In the genomic region with DNA sequence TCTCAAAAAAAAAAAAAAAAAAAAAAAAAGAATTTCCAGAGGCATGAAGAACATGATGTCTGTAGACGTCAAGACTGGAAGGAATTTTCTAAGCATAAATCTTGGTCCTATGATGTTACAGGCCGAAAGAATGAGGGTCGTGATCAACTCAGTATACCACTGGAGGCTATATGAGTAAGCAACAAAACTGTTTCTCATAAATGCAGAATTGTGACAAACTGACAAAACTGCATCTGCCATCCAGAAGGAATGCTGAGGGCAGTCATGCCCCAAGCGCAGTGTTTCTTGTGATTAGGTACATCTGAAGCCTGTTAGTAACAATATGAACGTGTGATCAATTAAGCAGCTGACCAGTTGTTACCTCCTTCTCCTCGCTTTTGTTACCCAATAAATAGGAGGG, we compare ENCODE assay signal across 24 cellular contexts. TPM values are rescaled to one million over a fixed set of nuclear protein-coding genes. Genes with fewer than 3 reads are reported as not detected.
DNase-seq lines count a peak whose midpoint lies in the region; ATAC-seq, FAIRE-seq and TF ChIP-seq lines count a peak whose summit lies in the region.
"Had no signal": no experiment of that assay in that cellular context is flagged by ENCODE, and none has a peak within 500 bp of the region (broad histone marks: within the 10 kb centered on the region; RNA-seq: fewer than 3 reads in every experiment).

No MANE protein-coding gene starts in this region.

- H3K14ac ChIP-seq in H1 (ENCODE audit: insufficient read length) (no peak overlapping the region), trophoblast cell (ENCODE audit: low read length) (no peak overlapping the region), neuronal stem cell (ENCODE audit: low read length) (no peak overlapping the region)

- H3K9me3 Mint-ChIP-seq in GM23338 = no peaks in the 10 kb centered on the region
- H3K9me3 Mint-ChIP-seq: CD4-positive, alpha-beta T cell had no signal

- H2BK15ac ChIP-seq in H1 (ENCODE audit: low read length) (no peak overlapping the region), neuronal stem cell (ENCODE audit: low read length) (no peak overlapping the region)

- no peak overlapping the region for H3K4me3 ChIP-seq in GM23338
- no peak overlapping the region for H3K4me3 ChIP-seq in H1 (ENCODE audit: extremely low read depth in 1 of 4, insufficient read depth in 2 of 4, low read depth in 3 of 4, low read length in 4 of 4)
- no peak overlapping the region for H3K4me3 ChIP-seq in HepG2 (replicated peaks in 1 of 3; ENCODE audit: insufficient read depth in 1 of 3, low read depth in 2 of 3, low read length in 3 of 3)
- H3K4me3 ChIP-seq in trophoblast cell (ENCODE audit: low read depth, low read length) = no peak overlapping the region
- H3K4me3 ChIP-seq in lower lobe of right lung = no peak overlapping the region
- H3K4me3 ChIP-seq in neuronal stem cell (ENCODE audit: low read length in 2 of 2) = no peak overlapping the region
- H3K4me3 ChIP-seq: A549; BLaER1 treated with 17β-estradiol and CSF1 and Interleukin-3, amounts not matched to agents 10 nM and 100 nM; GM23248; HAP-1 had no signal

- H2BK20ac ChIP-seq in H1 (ENCODE audit: low read length) = no peak overlapping the region

- H3K79me2 ChIP-seq in GM23338 (replicated peaks; ENCODE audit: insufficient read depth) (no peaks in the 10 kb centered on the region), H1 (ENCODE audit: control insufficient read depth in 1 of 2, insufficient read depth in 2 of 2, low read length in 2 of 2) (no peaks in the 10 kb centered on the region), HepG2 (ENCODE audit: insufficient read depth, low read length) (no peaks in the 10 kb centered on the region), trophoblast cell (ENCODE audit: control insufficient read depth, insufficient read depth, low read length, poor library complexity) (no peaks in the 10 kb centered on the region)

- H2AFZ ChIP-seq in GM23338 (peak overlapping the region; percentile 56; the same call in 1 of the 2 replicates), H1 (ENCODE audit: low read length) (peak overlapping the region; percentile 62; the same call in 1 of the 2 replicates), HepG2 (ENCODE audit: low read length) (no peak overlapping the region), trophoblast cell (ENCODE audit: insufficient read depth, low read length, poor library complexity) (no peak overlapping the region), neuronal stem cell (ENCODE audit: low read length) (no peak overlapping the region)
- H2AFZ ChIP-seq: GM23248 had no signal

- H4K20me1 ChIP-seq in GM23338 (replicated peaks; ENCODE audit: insufficient read depth) (no peaks in the 10 kb centered on the region), H1 (replicated peaks in 1 of 2; ENCODE audit: control insufficient read depth in 1 of 2, insufficient read depth in 2 of 2, low read length in 2 of 2) (no peaks in the 10 kb centered on the region), HepG2 (ENCODE audit: insufficient read depth, low read length) (no peaks in the 10 kb centered on the region)
- H4K20me1 ChIP-seq: BLaER1 treated with 17β-estradiol and CSF1 and Interleukin-3, amounts not matched to agents 10 nM and 100 nM had no signal

- no peaks in the 10 kb centered on the region for H3K79me1 ChIP-seq in H1 (ENCODE audit: low read depth, low read length)
- H3K79me1 ChIP-seq in trophoblast cell (ENCODE audit: low read length) = no peaks in the 10 kb centered on the region
- no peaks in the 10 kb centered on the region for H3K79me1 ChIP-seq in neuronal stem cell (ENCODE audit: low read depth, low read length)

- H2BK12ac ChIP-seq in H1 (ENCODE audit: low read depth, low read length) (no peak overlapping the region), trophoblast cell (ENCODE audit: low read length) (no peak overlapping the region), neuronal stem cell (ENCODE audit: low read length) (no peak overlapping the region)

- ATAC-seq in GM23338 (no peak), HepG2 (no peak), lower lobe of right lung (no peak)
- ATAC-seq: A549 had no signal

- H4K5ac ChIP-seq in H1 (ENCODE audit: insufficient read length, low read depth, low read length) = no peak overlapping the region

- H4K91ac ChIP-seq in H1 (replicated peaks; ENCODE audit: insufficient read length, low read length) (no peak overlapping the region), trophoblast cell (ENCODE audit: low read depth, low read length) (no peak overlapping the region), neuronal stem cell (ENCODE audit: low read depth, low read length, poor library complexity) (no peak overlapping the region)

- H4K12ac ChIP-seq in trophoblast cell (ENCODE audit: low read depth, low read length) = no peak overlapping the region

- TF ChIP-seq POLR2A in H1 (IDR thresholded peaks at IDR 0.05; ENCODE audit: control extremely low read depth in 1 of 2, low read depth in 2 of 2, low read length in 2 of 2) = no peak
- no peak for TF ChIP-seq POLR2A in HepG2 (IDR thresholded peaks at IDR 0.05; ENCODE audit: insufficient read depth in 1 of 2, low read depth in 2 of 2, low read length in 2 of 2)
- TF ChIP-seq POLR2A in erythroblast (IDR thresholded peaks at IDR 0.05; ENCODE audit: low read length) = no peak

- H3K27ac Mint-ChIP-seq in GM23338 = no peak overlapping the region
- H3K27ac Mint-ChIP-seq: CD14-positive monocyte; CD4-positive, alpha-beta T cell; CD8-positive, alpha-beta memory T cell; HFFc6 had no signal

- H2BK5ac ChIP-seq in H1 (ENCODE audit: low read depth, low read length) (no peak overlapping the region), trophoblast cell (ENCODE audit: low read depth, low read length, poor library complexity) (no peak overlapping the region), neuronal stem cell (ENCODE audit: low read length) (no peak overlapping the region)

- H2BK120ac ChIP-seq in H1 (replicated peaks; ENCODE audit: low read depth, low read length) (no peak overlapping the region), trophoblast cell (ENCODE audit: insufficient read depth, low read length, poor library complexity) (no peak overlapping the region), neuronal stem cell (ENCODE audit: low read depth, low read length) (no peak overlapping the region)

- H2AK5ac ChIP-seq in H1 (ENCODE audit: low read depth, low read length) (no peak overlapping the region), trophoblast cell (ENCODE audit: low read length) (no peak overlapping the region), neuronal stem cell (ENCODE audit: low read depth, low read length) (no peak overlapping the region)

- no peak overlapping the region for H3K23ac ChIP-seq in H1 (ENCODE audit: insufficient read length)
- H3K23ac ChIP-seq in trophoblast cell (ENCODE audit: low read length) = no peak overlapping the region
- no peak overlapping the region for H3K23ac ChIP-seq in neuronal stem cell (ENCODE audit: low read depth, low read length, poor library complexity)

- H3K4ac ChIP-seq in H1 (replicated peaks; ENCODE audit: insufficient read length, low read depth, low read length) (no peak overlapping the region), trophoblast cell (ENCODE audit: low read depth, low read length) (no peak overlapping the region), neuronal stem cell (ENCODE audit: low read length) (no peak overlapping the region)

- H3K9me3 ChIP-seq in H1 (ENCODE audit: insufficient read depth in 2 of 2, low read depth in 1 of 2, low read length in 1 of 2) = no peaks in the 10 kb centered on the region
- H3K9me3 ChIP-seq in HepG2 (ENCODE audit: low read length) = no peaks in the 10 kb centered on the region
- no peaks in the 10 kb centered on the region for H3K9me3 ChIP-seq in trophoblast cell (ENCODE audit: insufficient read depth, low read depth, low read length)
- no peaks in the 10 kb centered on the region for H3K9me3 ChIP-seq in lower lobe of right lung
- peaks cover 0 to 2% of the 10 kb centered on the region in 2 donors for H3K9me3 ChIP-seq in neuronal stem cell (replicated peaks in 1 of 2; ENCODE audit: control insufficient read depth in 2 of 2, insufficient read depth in 1 of 2, low read depth in 1 of 2, low read length in 2 of 2)
- H3K9me3 ChIP-seq: A549, BE2C, HAP-1 had no signal

- H3K18ac ChIP-seq in H1 (ENCODE audit: extremely low read depth, low read length) = no peak overlapping the region
- H3K18ac ChIP-seq in trophoblast cell (ENCODE audit: low read length) = no peak overlapping the region
- no peak overlapping the region for H3K18ac ChIP-seq in neuronal stem cell (ENCODE audit: low read length)

- peaks cover 2% of the 10 kb centered on the region for H3K27me3 Mint-ChIP-seq in GM23338 (ENCODE audit: insufficient read depth, low read depth, poor library complexity)

- no peak overlapping the region for H3K9ac ChIP-seq in H1 (replicated peaks in 1 of 4; ENCODE audit: extremely low read depth in 1 of 4, low read depth in 3 of 4, low read length in 3 of 4)
- no peak overlapping the region for H3K9ac ChIP-seq in HepG2 (ENCODE audit: insufficient read depth, low read depth, low read length)
- H3K9ac ChIP-seq in trophoblast cell (ENCODE audit: low read length) = no peak overlapping the region
- H3K9ac ChIP-seq in neuronal stem cell (ENCODE audit: low read depth, low read length, poor library complexity) = no peak overlapping the region
- H3K9ac ChIP-seq: BLaER1 treated with 17β-estradiol and CSF1 and Interleukin-3, amounts not matched to agents 10 nM and 100 nM; GM23248 had no signal

- in situ Hi-C loops in HepG2 (cut with HindIII; ENCODE audit: extremely low pct_ligation_motif_present, low pct_unique_long_range_greater_than_20kb) = no loop called here

- TF ChIP-seq CTCF in GM23338 (conservative IDR thresholded peaks at IDR 0.05; ENCODE audit: low read depth in 2 of 2) = no peak
- no peak for TF ChIP-seq CTCF in H1 (IDR thresholded peaks at IDR 0.05; ENCODE audit: control extremely low read depth in 1 of 3, insufficient read depth in 1 of 3, low read depth in 1 of 3, low read length in 3 of 3)
- no peak for TF ChIP-seq CTCF in HepG2 (CRISPR knock-in tag; IDR thresholded peaks at IDR 0.05)
- TF ChIP-seq CTCF in lower lobe of right lung (IDR thresholded peaks at IDR 0.05) = no peak

- CTCF ChIA-PET in H1 (lab: Charles Lee; ENCODE audit: partially characterized antibody) (interaction anchor here (1.3 kb wide), 1 partner anchor 9 kb away, joined by 4 read pairs; no protein-coding TSS in a partner anchor), HepG2 (lab: Yijun Ruan, JAX; ENCODE audit: low intra/inter-chr PET ratio, low total read pairs) (no interaction called here)

- no peak overlapping the region for H3K4me3 Mint-ChIP-seq in GM23338
- H3K4me3 Mint-ChIP-seq: CD14-positive monocyte; CD4-positive, alpha-beta T cell; CD8-positive, alpha-beta memory T cell; HFFc6 had no signal

- no peak overlapping the region for H3K56ac ChIP-seq in H1 (replicated peaks; ENCODE audit: insufficient read length, low read depth, low read length)

- BruUV-seq in HepG2 (replicated peaks; lab: Mats Ljungman, UMichigan) = no TSS peak

- H3K4me1 Mint-ChIP-seq in GM23338 = no peaks in the 10 kb centered on the region
- H3K4me1 Mint-ChIP-seq: CD14-positive monocyte had no signal

- WGBS in H1 (ENCODE audit: extremely low coverage in 1 of 2, insufficient coverage in 1 of 2, insufficient read length in 1 of 2, insufficient replicate concordance in 2 of 2, low coverage in 1 of 2, low lambda C conversion rate in 2 of 2, missing lambda C conversion rate in 1 of 2), 2 experiments = 93% methylated on average over 6 of the region's 6 CpGs; no CpG with 5 or more reads in 1 of the 2 experiments
- WGBS in HepG2 (ENCODE audit: low lambda C conversion rate) = 94% methylated on average over 6 of the region's 6 CpGs
- no CpG with 5 or more reads among the region's 6 CpGs for WGBS in trophoblast cell (ENCODE audit: extremely low coverage, insufficient coverage, insufficient read length)
- no CpG with 5 or more reads among the region's 6 CpGs for WGBS in neuronal stem cell (ENCODE audit: extremely low coverage in 2 of 2, insufficient read length in 2 of 2, insufficient replicate concordance in 1 of 2), 2 donors

- TF ChIP-seq RAD21 in H1 (IDR thresholded peaks at IDR 0.05 in 1 of 2, conservative IDR thresholded peaks at IDR 0.05 in 1 of 2; ENCODE audit: low read depth in 2 of 2, low read length in 2 of 2) (no peak), HepG2 (CRISPR knock-in tag; IDR thresholded peaks at IDR 0.05) (no peak)

- H3K27me3 ChIP-seq in GM23338 (ENCODE audit: insufficient read depth) (no peaks in the 10 kb centered on the region), H1 (replicated peaks in 1 of 4; ENCODE audit: control insufficient read depth in 3 of 4, extremely low read depth in 1 of 4, insufficient read depth in 3 of 4, low read length in 3 of 4) (peaks cover 0 to 1% (median 0%) of the 10 kb centered on the region in 4 experiments; a peak in 1 of 7 replicates), HepG2 (ENCODE audit: control insufficient read depth in 1 of 2, insufficient read depth in 2 of 2, low read length in 2 of 2) (no peaks in the 10 kb centered on the region), trophoblast cell (ENCODE audit: insufficient read depth, low read length) (no peaks in the 10 kb centered on the region), lower lobe of right lung (ENCODE audit: low read depth) (no peaks in the 10 kb centered on the region), neuronal stem cell (ENCODE audit: control insufficient read depth in 3 of 3, insufficient read depth in 3 of 3, low read depth in 1 of 3, low read length in 3 of 3) (no peaks in the 10 kb centered on the region)
- H3K27me3 ChIP-seq: BE2C; BLaER1 treated with 17β-estradiol and CSF1 and Interleukin-3, amounts not matched to agents 10 nM and 100 nM had no signal

- no peaks in the 10 kb centered on the region for H3K36me3 ChIP-seq in GM23338 (ENCODE audit: insufficient read depth)
- no peaks in the 10 kb centered on the region for H3K36me3 ChIP-seq in H1 (ENCODE audit: control insufficient read depth in 2 of 4, insufficient read depth in 4 of 4, low read length in 3 of 4)
- H3K36me3 ChIP-seq in HepG2 (replicated peaks in 1 of 2; ENCODE audit: control insufficient read depth in 1 of 2, insufficient read depth in 2 of 2, low read length in 2 of 2) = no peaks in the 10 kb centered on the region
- no peaks in the 10 kb centered on the region for H3K36me3 ChIP-seq in trophoblast cell (ENCODE audit: control insufficient read depth in 1 of 2, insufficient read depth in 2 of 2, low read length in 2 of 2)
- no peaks in the 10 kb centered on the region for H3K36me3 ChIP-seq in lower lobe of right lung
- no peaks in the 10 kb centered on the region for H3K36me3 ChIP-seq in neuronal stem cell (replicated peaks in 1 of 2; ENCODE audit: control insufficient read depth in 2 of 2, insufficient read depth in 2 of 2, low read length in 2 of 2)
- H3K36me3 ChIP-seq: BE2C; BLaER1 treated with 17β-estradiol and CSF1 and Interleukin-3, amounts not matched to agents 10 nM and 100 nM; HAP-1 had no signal

- TF ChIP-seq EP300 in H1 (IDR thresholded peaks at IDR 0.05; ENCODE audit: borderline replicate concordance in 1 of 2, low read depth in 2 of 2, low read length in 2 of 2) (no peak), HepG2 (IDR thresholded peaks at IDR 0.05; ENCODE audit: low read depth in 2 of 2, low read length in 2 of 2) (no peak), HepG2 (CRISPR knock-in tag; IDR thresholded peaks at IDR 0.05; ENCODE audit: borderline replicate concordance) (no peak)

- H3K36me3 Mint-ChIP-seq in GM23338 (ENCODE audit: low read depth) = no peaks in the 10 kb centered on the region
- H3K36me3 Mint-ChIP-seq: CD14-positive monocyte; CD8-positive, alpha-beta memory T cell had no signal

- intact Hi-C loops in HepG2 (cut with micrococcal nuclease; ENCODE audit: unreplicated experiment) (no loop called here), lower lobe of right lung (cut with DNase I) (no loop called here)

- H3K27ac ChIP-seq in GM23338 (ENCODE audit: low read depth) (no peak overlapping the region), H1 (ENCODE audit: low read depth, low read length) (no peak overlapping the region), HepG2 (ENCODE audit: extremely low read length, insufficient read depth, low read length) (no peak overlapping the region), trophoblast cell (ENCODE audit: low read depth, low read length) (no peak overlapping the region), lower lobe of right lung (no peak overlapping the region), neuronal stem cell (replicated peaks; ENCODE audit: low read length) (no peak overlapping the region)
- H3K27ac ChIP-seq: A549; BLaER1 treated with 17β-estradiol and CSF1 and Interleukin-3, amounts not matched to agents 10 nM and 100 nM; GM23248 had no signal

- no peaks in the 10 kb centered on the region for H3F3A ChIP-seq in GM23338 (replicated peaks; ENCODE audit: low read depth)

- POLR2A ChIA-PET in H1 (lab: Charles Lee; ENCODE audit: partially characterized antibody) = no interaction called here
- POLR2A ChIA-PET in HepG2 (lab: Yijun Ruan, JAX) = interaction anchor here (1.0 to 1.8 kb wide), 2 partner anchors 22 to 43 kb away, joined by 4 to 5 read pairs; a partner anchor contains a TSS

- no peaks in the 10 kb centered on the region for H3K4me1 ChIP-seq in GM23338 (ENCODE audit: insufficient read depth)
- no peaks in the 10 kb centered on the region for H3K4me1 ChIP-seq in H1 (replicated peaks in 1 of 4; ENCODE audit: control insufficient read depth in 3 of 4, insufficient read depth in 4 of 4, low read length in 3 of 4)
- peaks cover 82% of the 10 kb centered on the region for H3K4me1 ChIP-seq in HepG2 (ENCODE audit: insufficient read depth, low read length)
- H3K4me1 ChIP-seq in trophoblast cell (ENCODE audit: control insufficient read depth in 1 of 2, insufficient read depth in 2 of 2, low read length in 2 of 2) = no peaks in the 10 kb centered on the region
- no peaks in the 10 kb centered on the region for H3K4me1 ChIP-seq in lower lobe of right lung
- H3K4me1 ChIP-seq in neuronal stem cell (ENCODE audit: control insufficient read depth in 2 of 2, insufficient read depth in 1 of 2, low read depth in 1 of 2, low read length in 2 of 2) = no peaks in the 10 kb centered on the region
- H3K4me1 ChIP-seq: BE2C, HAP-1 had no signal

- no peak overlapping the region for H4K8ac ChIP-seq in H1 (ENCODE audit: extremely low read depth, insufficient read depth, low read length)
- H4K8ac ChIP-seq in trophoblast cell (ENCODE audit: low read depth, low read length) = no peak overlapping the region
- H4K8ac ChIP-seq in neuronal stem cell (ENCODE audit: low read depth, low read length) = no peak overlapping the region

- no peaks in the 10 kb centered on the region for H3K23me2 ChIP-seq in H1 (ENCODE audit: low read depth, low read length)

- 0 out of 2 replicates have a peak, but pooled peaks cover 3% of the 10 kb centered on the region for H3K9me2 ChIP-seq in GM23338 (ENCODE audit: insufficient read depth)

- FAIRE-seq in H1 (lab: Jason Lieb, UNC) (no peak), HepG2 (lab: Jason Lieb, UNC) (no peak)
- FAIRE-seq: A549, G401.6, GM12892, H54 had no signal

- H3K4me2 ChIP-seq in GM23338 (no peak overlapping the region), H1 (ENCODE audit: insufficient read depth in 1 of 2, low read depth in 2 of 2, low read length in 2 of 2) (no peak overlapping the region), HepG2 (ENCODE audit: low read depth, low read length) (peak overlapping the region; percentile 83), trophoblast cell (ENCODE audit: low read length) (no peak overlapping the region), neuronal stem cell (ENCODE audit: insufficient read depth, low read length, poor library complexity, severe bottlenecking) (no peak overlapping the region)
- H3K4me2 ChIP-seq: A549; BLaER1 treated with 17β-estradiol and CSF1 and Interleukin-3, amounts not matched to agents 10 nM and 100 nM had no signal

- DNase-seq in GM23338 (ENCODE audit: low spot score) (no peak), H1 (ENCODE audit: low read depth in 1 of 2, low spot score in 2 of 2) (no peak), HepG2 (ENCODE audit: low spot score) (no peak), trophoblast cell (peak; percentile 91 to 97), lower lobe of right lung (no peak), erythroblast (lab: John Stamatoyannopoulos, UW) (no peak), neuronal stem cell (ENCODE audit: low spot score) (no peak)
- DNase-seq: 8988T; ACHN; AML-193; BE2C; Calu3; CD4-positive, alpha-beta T cell; CD8-positive, alpha-beta memory T cell; DND-41; GM23248; HFFc6 had no signal

RNA-seq across cellular contexts. Expression of a gene that starts 43.5 kb away (rescaled TPM):
- total RNA-seq in GM23338 (2014; rRNA removed; shearing (Covaris generic)) = 4.9 and 7.7 TPM in 2 replicates
- 1.3 and 1.8 TPM in 2 replicates for polyA plus RNA-seq in GM23338 (2016; fragmentation: Nextera tagmentation; extraction: Ambion mirVana)
- 4.2 and 6.2 TPM in 2 replicates for total RNA-seq in H1 (2021; fragmentation: NEBNext Ultra II Directional; extraction: Animal tissue kit (Norgen Biotek cat#: 25700))
- 1.1 and 1.7 TPM in 2 replicates for polyA plus RNA-seq in H1 (2011; rRNA removed)
- polyA plus RNA-seq in H1 (2011; cell fraction: cytosol; rRNA removed) = 1.2 TPM
- 2.7 TPM for polyA plus RNA-seq in H1 (2011; cell fraction: nucleus; rRNA removed)
- 1.0 to 2.0 TPM (median 1.7 TPM) in 4 replicates for polyA plus RNA-seq in H1 (2012, experiment 1 of 2)
- 0.09 TPM for polyA plus RNA-seq in H1 (2012, experiment 2 of 2)
- 4.1 TPM for polyA plus RNA-seq in H1 (2013, experiment 1 of 2)
- polyA plus RNA-seq in H1 (2013, experiment 2 of 2) = 4.5 TPM
- polyA minus RNA-seq in H1 (2011; rRNA and poly(A)+ RNA removed) = 4.0 and 7.0 TPM in 2 replicates
- 3.2 TPM for polyA minus RNA-seq in H1 (2011; cell fraction: cytosol; rRNA and poly(A)+ RNA removed)
- polyA minus RNA-seq in H1 (2011; cell fraction: nucleus; rRNA and poly(A)+ RNA removed) = 11.3 TPM
- total RNA-seq in HepG2 (2016; rRNA removed; fragmentation: Illumina TruSeq; extraction: Trizol) = 83.6 and 129 TPM in 2 replicates
- total RNA-seq in HepG2 (2016; cell fraction: cytosol; rRNA removed; fragmentation: Illumina TruSeq; extraction: Trizol; ENCODE audit: low read depth) = 12.9 and 13.3 TPM in 2 replicates
- total RNA-seq in HepG2 (2016; cell fraction: insoluble cytoplasmic fraction; rRNA removed; fragmentation: Illumina TruSeq; extraction: Trizol) = 76.7 and 125 TPM in 2 replicates
- 29.0 and 33.2 TPM in 2 replicates for total RNA-seq in HepG2 (2016; cell fraction: membrane; rRNA removed; fragmentation: Illumina TruSeq; extraction: Trizol)
- total RNA-seq in HepG2 (2016; cell fraction: nucleus; rRNA removed; fragmentation: Illumina TruSeq; extraction: Trizol) = 271 and 292 TPM in 2 replicates
- 176 and 249 TPM in 2 replicates for polyA plus RNA-seq in HepG2 (2011; rRNA removed)
- 115 and 131 TPM in 2 replicates for polyA plus RNA-seq in HepG2 (2011; cell fraction: cytosol; rRNA removed)
- 148 and 157 TPM in 2 replicates for polyA plus RNA-seq in HepG2 (2011; cell fraction: nucleus; rRNA removed)
- polyA plus RNA-seq in HepG2 (2012) = 116 and 147 TPM in 2 replicates
- polyA plus RNA-seq in HepG2 (2016; cell fraction: cytosol; fragmentation: Illumina TruSeq; extraction: Trizol; ENCODE audit: low read depth) = 1.8 TPM in 2 replicates
- polyA plus RNA-seq in HepG2 (2016; cell fraction: insoluble cytoplasmic fraction; fragmentation: Illumina TruSeq; extraction: Trizol; ENCODE audit: low read depth) = 38.7 and 42.8 TPM in 2 replicates
- 5.0 and 5.8 TPM in 2 replicates for polyA plus RNA-seq in HepG2 (2016; cell fraction: membrane; fragmentation: Illumina TruSeq; extraction: Trizol; ENCODE audit: low read depth)
- 110 and 113 TPM in 2 replicates for polyA plus RNA-seq in HepG2 (2016; cell fraction: nucleus; fragmentation: Illumina TruSeq; extraction: Trizol; ENCODE audit: insufficient read depth, low read depth)
- polyA minus RNA-seq in HepG2 (2011; rRNA and poly(A)+ RNA removed; ENCODE audit: low replicate concordance) = 75.0 and 703 TPM in 2 replicates
- polyA minus RNA-seq in HepG2 (2011; cell fraction: cytosol; rRNA and poly(A)+ RNA removed) = 216 and 224 TPM in 2 replicates
- polyA minus RNA-seq in HepG2 (2011; cell fraction: nucleus; rRNA and poly(A)+ RNA removed) = 1,103 and 1,189 TPM in 2 replicates
- polyA plus RNA-seq in trophoblast cell (2013) = 39.0 and 41.3 TPM in 2 replicates
- 35.7 TPM for total RNA-seq in lower lobe of right lung
- polyA plus RNA-seq in neuronal stem cell (2013, experiment 1 of 2) = 0.47 TPM
- 0.40 TPM for polyA plus RNA-seq in neuronal stem cell (2013, experiment 2 of 2)
- polyA plus RNA-seq: CD8-positive, alpha-beta memory T cell had no signal

Comparison
In these comparisons a context has a peak if more than half of its experiments do, and no peak if none do; other contexts are left out.
1. DNase-seq: peak in trophoblast cell (2 of 2); none in GM23338 (single experiment), H1 (0 of 2), HepG2 (single experiment), lower lobe of right lung (single experiment), erythroblast (0 of 2) and neuronal stem cell (single experiment).
2. H2AFZ ChIP-seq: peak in GM23338 (single experiment) and H1 (single experiment); none in HepG2 (single experiment), trophoblast cell (single experiment) and neuronal stem cell (single experiment).